ENCODE assay signal across 20 cellular contexts in the genomic region with DNA sequence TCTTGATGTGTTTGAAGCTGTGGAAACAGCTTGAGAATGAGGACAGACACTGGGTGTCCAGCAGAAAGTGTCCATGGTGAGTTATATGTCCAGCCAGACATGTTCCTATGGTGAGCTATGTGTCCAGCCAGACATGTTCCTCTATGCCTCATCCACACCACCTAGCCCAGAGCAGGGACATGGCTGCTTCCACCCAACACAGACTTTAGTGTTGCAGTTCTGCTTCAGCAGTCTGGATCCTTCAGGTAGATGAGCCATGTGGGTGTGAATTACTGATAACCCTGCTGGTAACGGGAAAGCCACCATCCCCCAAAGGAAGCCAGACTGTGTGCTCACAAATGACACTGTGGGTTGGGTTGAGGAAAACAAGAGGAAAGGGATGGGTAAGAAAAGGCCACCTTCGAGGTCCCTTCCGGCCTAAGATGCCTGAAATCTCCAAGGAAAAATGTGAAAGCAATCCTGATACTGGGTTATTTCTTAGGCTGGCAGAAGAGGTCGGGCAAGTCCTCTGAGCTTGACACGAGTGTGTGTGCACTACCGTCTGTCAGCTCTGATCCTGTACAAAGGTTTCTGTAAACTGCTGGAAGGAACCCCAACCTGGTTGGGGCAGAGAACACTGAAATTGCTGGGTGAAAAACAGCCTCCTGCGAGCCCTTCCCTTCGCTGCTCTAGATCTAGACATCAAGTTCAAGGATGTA.
A peak's percentile ranks its signal among the peaks of the same experiment; 100 is the strongest.
DNase-seq lines count a peak whose midpoint lies in the region; ATAC-seq, FAIRE-seq and TF ChIP-seq lines count a peak whose summit lies in the region.
"Had no signal": no experiment of that assay in that cellular context is flagged by ENCODE, and none has a peak within 500 bp of the region (broad histone marks: within the 10 kb centered on the region; RNA-seq: fewer than 3 reads in every experiment).

No MANE protein-coding gene starts in this region.

- peaks cover 44% of the 10 kb centered on the region for H3K36me3 ChIP-seq in BLaER1
- H3K36me3 ChIP-seq in SJSA1, result peaks cover 60% of the 10 kb centered on the region
- peaks cover 0 to 10% (median 0%) of the 10 kb centered on the region in 3 donors for H3K36me3 ChIP-seq in pancreas

- no peaks in the 10 kb centered on the region for H4K20me1 ChIP-seq in BLaER1

- intact Hi-C loops in pancreas (cut with DNase I), result loop anchor here in 1 of 3 donors (10.0 kb wide), 1 partner anchor 63 kb away; no protein-coding TSS in a partner anchor

- peaks cover 14% of the 10 kb centered on the region for H3K9me3 ChIP-seq in BLaER1
- no peaks in the 10 kb centered on the region for H3K9me3 ChIP-seq in SJSA1 (replicated peaks)
- no peaks in the 10 kb centered on the region for H3K9me3 ChIP-seq in pancreas
- H3K9me3 ChIP-seq: upper lobe of left lung had no signal

- DNase-seq in SJSA1 (ENCODE audit: low read depth in 1 of 2, low spot score in 2 of 2), result no peak
- peak; percentile 61 for DNase-seq in kidney tubule cell (ENCODE audit: low spot score)
- DNase-seq in pancreas, result no peak
- DNase-seq in activated effector memory CD4-positive, alpha-beta T cell treated with anti-CD3 and anti-CD28 coated beads, Interleukin-2, amount 50 U/mL, for 16 hours, result no peak
- DNase-seq in medulla oblongata (ENCODE audit: extremely low spot score), result no peak
- DNase-seq in GM19239 (ENCODE audit: insufficient read length, low spot score), result no peak
- DNase-seq: activated CD8-positive, alpha-beta T cell treated with anti-CD3 and anti-CD28 coated beads, Interleukin-2, amount 10 ng/mL, durations not matched to agents 7 days and 5 days; activated naive CD4-positive, alpha-beta T cell treated with anti-CD3 and anti-CD28 coated beads, Interleukin-2, amount 50 U/mL, for 16 hours; activated T-cell treated with anti-CD3 and anti-CD28 coated beads, Interleukin-2, amount 50 U/mL, for 4 hours; CD8-positive, alpha-beta T cell; DMS79; foreskin melanocyte; NCI-H1694; stimulated activated naive B cell treated with anti-CD40 and anti-IgM and Interleukin-4, amounts not matched to agents 10 μg/mL and 1 μg/mL and 100 μg/mL, for 72 hours; T-helper 1 cell had no signal

- H3K27ac ChIP-seq in BLaER1 (no peak overlapping the region), SJSA1 (peak overlapping the region; percentile 44; the same call in 1 of the 2 replicates), pancreas (no peak overlapping the region)
- H3K27ac ChIP-seq: upper lobe of left lung had no signal

- peaks cover 51% of the 10 kb centered on the region for H3K4me1 ChIP-seq in BLaER1
- H3K4me1 ChIP-seq in SJSA1 (replicated peaks), result peaks cover 14% of the 10 kb centered on the region
- peaks cover 0 to 5% (median 0%) of the 10 kb centered on the region in 3 donors for H3K4me1 ChIP-seq in pancreas
- H3K4me1 ChIP-seq: upper lobe of left lung had no signal

- H3K9ac ChIP-seq in BLaER1, result no peak overlapping the region

- 46 to 53% methylated on average over 8 of the region's 8 CpGs for WGBS in pancreas, 2 donors

- FAIRE-seq in pancreas (lab: Jason Lieb, UNC) (no peak), GM19239 (lab: Jason Lieb, UNC) (no peak)

- H3K4me2 ChIP-seq in BLaER1, result peak overlapping the region; percentile 64

- H3K27me3 ChIP-seq in BLaER1, result no peaks in the 10 kb centered on the region
- no peaks in the 10 kb centered on the region for H3K27me3 ChIP-seq in SJSA1 (replicated peaks)
- no peaks in the 10 kb centered on the region for H3K27me3 ChIP-seq in pancreas
- H3K27me3 ChIP-seq: upper lobe of left lung had no signal

- H3K4me3 ChIP-seq in BLaER1, result no peak overlapping the region
- H3K4me3 ChIP-seq in SJSA1, result no peak overlapping the region
- no peak overlapping the region for H3K4me3 ChIP-seq in pancreas
- H3K4me3 ChIP-seq: coronary artery, upper lobe of left lung had no signal

- TF ChIP-seq CTCF in pancreas (IDR thresholded peaks at IDR 0.05), result no peak

- peak; percentile 41 to 62 (median 56) for ATAC-seq in pancreas
- ATAC-seq in HG03045 (IDR thresholded peaks at IDR 0.05; ENCODE audit: unreplicated experiment), result no peak
- ATAC-seq: activated CD8-positive, alpha-beta T cell treated with anti-CD3 and anti-CD28 coated beads, Interleukin-2, amount 10 ng/mL, durations not matched to agents 7 days and 5 days; activated T-cell treated with anti-CD3 and anti-CD28 coated beads, Interleukin-2, amount 50 U/mL, for 4 hours; CD8-positive, alpha-beta T cell; stimulated activated naive B cell treated with anti-CD40 and anti-IgM and Interleukin-4, amounts not matched to agents 10 μg/mL and 1 μg/mL and 100 μg/mL, for 72 hours; WTC11 had no signal
